In genomic region chr11:70210516-70210915, GRCh38 we compare ENCODE assay signal across 23 cellular contexts. TPM values are rescaled to one million over a fixed set of nuclear protein-coding genes. Genes with fewer than 3 reads are reported as not detected.
DNase-seq lines count a peak whose midpoint lies in the region; ATAC-seq and TF ChIP-seq lines count a peak whose summit lies in the region.
"Had no signal": no experiment of that assay in that cellular context is flagged by ENCODE, and none has a peak within 500 bp of the region (broad histone marks: within the 10 kb centered on the region; RNA-seq: fewer than 3 reads in every experiment).

No MANE protein-coding gene starts in this region.

- no peaks in the 10 kb centered on the region for H3K27me3 ChIP-seq in thyroid gland
- H3K27me3 ChIP-seq: esophagus squamous epithelium, uterus had no signal

- no peaks in the 10 kb centered on the region for H3K27me3 Mint-ChIP-seq in activated T-cell treated with anti-CD3 and anti-CD28 coated beads, Interleukin-2, amount 50 U/mL, for 72 hours (ENCODE audit: low read depth)
- H3K27me3 Mint-ChIP-seq in activated naive CD8-positive, alpha-beta T cell treated with anti-CD3 and anti-CD28 coated beads, Interleukin-2, amount 50 U/mL, for 24 hours = no peaks in the 10 kb centered on the region
- H3K27me3 Mint-ChIP-seq: naive thymus-derived CD8-positive, alpha-beta T cell had no signal

- 86 to 89% methylated on average over 6 of the region's 6 CpGs for WGBS in thyroid gland, 2 donors

- no peaks in the 10 kb centered on the region for H3K9me3 ChIP-seq in thyroid gland
- H3K9me3 ChIP-seq: esophagus squamous epithelium, SK-N-SH, uterus had no signal

- no peak overlapping the region for H3K4me3 Mint-ChIP-seq in activated T-cell treated with anti-CD3 and anti-CD28 coated beads, Interleukin-2, amount 50 U/mL, for 72 hours
- no peak overlapping the region for H3K4me3 Mint-ChIP-seq in activated naive CD8-positive, alpha-beta T cell treated with anti-CD3 and anti-CD28 coated beads, Interleukin-2, amount 50 U/mL, for 24 hours
- H3K4me3 Mint-ChIP-seq: naive thymus-derived CD8-positive, alpha-beta T cell had no signal

- no peak for TF ChIP-seq POLR2A in thyroid gland (IDR thresholded peaks at IDR 0.05)

- no peak for ATAC-seq in activated T-cell treated with anti-CD3 and anti-CD28 coated beads, Interleukin-2, amount 50 U/mL, for 72 hours (replicated peaks in 1 of 2)
- peak; percentile 66 for ATAC-seq in activated naive CD8-positive, alpha-beta T cell treated with anti-CD3 and anti-CD28 coated beads, Interleukin-2, amount 50 U/mL, for 24 hours
- ATAC-seq in HG02623 (IDR thresholded peaks at IDR 0.05; ENCODE audit: unreplicated experiment) = no peak
- ATAC-seq in HG02678 (IDR thresholded peaks at IDR 0.05; ENCODE audit: unreplicated experiment) = no peak
- ATAC-seq: HCT116; naive thymus-derived CD8-positive, alpha-beta T cell had no signal

- intact Hi-C loops in thyroid gland (cut with DNase I) = no loop called here

- H3K27ac Mint-ChIP-seq in activated T-cell treated with anti-CD3 and anti-CD28 coated beads, Interleukin-2, amount 50 U/mL, for 72 hours = peak overlapping the region; percentile 83
- peak overlapping the region; percentile 73 for H3K27ac Mint-ChIP-seq in activated naive CD8-positive, alpha-beta T cell treated with anti-CD3 and anti-CD28 coated beads, Interleukin-2, amount 50 U/mL, for 24 hours

- H3K4me3 ChIP-seq in thyroid gland (replicated peaks in 1 of 3) = no peak overlapping the region
- H3K4me3 ChIP-seq: esophagus squamous epithelium, uterus had no signal

- H3K36me3 Mint-ChIP-seq in activated T-cell treated with anti-CD3 and anti-CD28 coated beads, Interleukin-2, amount 50 U/mL, for 72 hours (ENCODE audit: insufficient read depth in 2 of 2) = peaks cover 6 to 25% of the 10 kb centered on the region in 2 donors
- H3K36me3 Mint-ChIP-seq in activated naive CD8-positive, alpha-beta T cell treated with anti-CD3 and anti-CD28 coated beads, Interleukin-2, amount 50 U/mL, for 24 hours (ENCODE audit: low read depth) = peaks cover 29% of the 10 kb centered on the region

- peaks cover 42% of the 10 kb centered on the region for H3K4me1 Mint-ChIP-seq in activated T-cell treated with anti-CD3 and anti-CD28 coated beads, Interleukin-2, amount 50 U/mL, for 72 hours (ENCODE audit: low read depth)
- H3K4me1 Mint-ChIP-seq in activated naive CD8-positive, alpha-beta T cell treated with anti-CD3 and anti-CD28 coated beads, Interleukin-2, amount 50 U/mL, for 24 hours = peaks cover 31% of the 10 kb centered on the region

- H3K27ac ChIP-seq in thyroid gland = no peak overlapping the region
- H3K27ac ChIP-seq: esophagus squamous epithelium, HL-60 had no signal

- DNase-seq in activated T-cell treated with anti-CD3 and anti-CD28 coated beads, Interleukin-2, amount 50 U/mL, for 72 hours = no peak
- DNase-seq in activated T-cell treated with anti-CD3 and anti-CD28 coated beads, Interleukin-2, amount 50 U/mL, for 48 hours = no peak
- DNase-seq in activated naive CD8-positive, alpha-beta T cell treated with anti-CD3 and anti-CD28 coated beads, Interleukin-2, amount 50 U/mL, for 24 hours = no peak
- DNase-seq in kidney tubule cell (ENCODE audit: low spot score) = peak; percentile 52
- peak; percentile 41 for DNase-seq in stromal cell of bone marrow (ENCODE audit: low read depth)
- DNase-seq in thyroid gland = no peak
- DNase-seq: activated CD8-positive, alpha-beta memory T cell treated with anti-CD3 and anti-CD28 coated beads, Interleukin-2, amount 50 U/mL, for 48 hours; DMS 273 treated with DMSO at 0.1 percent for 48 hours; esophagus squamous epithelium; glutamatergic neuron; naive thymus-derived CD8-positive, alpha-beta T cell; NCI-H1417; NCI-H2107; NCI-H524 treated with DMSO at 0.1 percent for 48 hours; RPMI8226; SK-N-SH; stimulated activated CD4-positive, alpha-beta T cell treated with anti-CD3 and anti-CD28 coated beads, Interleukin-1b, Interleukin-23, amount 100 ng/mL, for 48 hours; substantia nigra; uterus had no signal

- peaks cover 0 to 6% of the 10 kb centered on the region in 2 donors for H3K4me1 ChIP-seq in thyroid gland
- H3K4me1 ChIP-seq: uterus had no signal

- H3K36me3 ChIP-seq in thyroid gland = peaks cover 19 to 29% of the 10 kb centered on the region in 2 donors
- H3K36me3 ChIP-seq: uterus had no signal

- no peak for TF ChIP-seq CTCF in thyroid gland (IDR thresholded peaks at IDR 0.05)

- no peaks in the 10 kb centered on the region for H3K9me3 Mint-ChIP-seq in activated T-cell treated with anti-CD3 and anti-CD28 coated beads, Interleukin-2, amount 50 U/mL, for 72 hours
- no peaks in the 10 kb centered on the region for H3K9me3 Mint-ChIP-seq in activated naive CD8-positive, alpha-beta T cell treated with anti-CD3 and anti-CD28 coated beads, Interleukin-2, amount 50 U/mL, for 24 hours
- H3K9me3 Mint-ChIP-seq: naive thymus-derived CD8-positive, alpha-beta T cell had no signal

RNA-seq across cellular contexts. Expression of gene FADD, which starts 7.4 kb away (rescaled TPM):
- total RNA-seq in activated T-cell treated with anti-CD3 and anti-CD28 coated beads, Interleukin-2, amount 50 U/mL, for 72 hours = 10 to 100 TPM; 27.0 to 31.4 TPM
- total RNA-seq in thyroid gland = 10 to 100 TPM; 18.1 to 32.6 (median 21.1) TPM

RNA-seq across cellular contexts. Expression of gene PPFIA1, which starts 60.0 kb away (rescaled TPM):
- total RNA-seq in activated T-cell treated with anti-CD3 and anti-CD28 coated beads, Interleukin-2, amount 50 U/mL, for 72 hours = 10 to 100 TPM; 40.4 to 44.6 TPM
- total RNA-seq in thyroid gland = 10 to 100 TPM; 50.9 to 57.9 (median 54.6) TPM

Comparison
In these comparisons a context has a peak if more than half of its experiments do, and no peak if none do; other contexts are left out.
1. DNase-seq: peak in kidney tubule cell (single experiment) and stromal cell of bone marrow (single experiment); none in activated T-cell treated with anti-CD3 and anti-CD28 coated beads, Interleukin-2, amount 50 U/mL, for 72 hours (0 of 2), activated T-cell treated with anti-CD3 and anti-CD28 coated beads, Interleukin-2, amount 50 U/mL, for 48 hours (0 of 2), activated naive CD8-positive, alpha-beta T cell treated with anti-CD3 and anti-CD28 coated beads, Interleukin-2, amount 50 U/mL, for 24 hours (single experiment) and thyroid gland (0 of 2).